In the genomic region with DNA sequence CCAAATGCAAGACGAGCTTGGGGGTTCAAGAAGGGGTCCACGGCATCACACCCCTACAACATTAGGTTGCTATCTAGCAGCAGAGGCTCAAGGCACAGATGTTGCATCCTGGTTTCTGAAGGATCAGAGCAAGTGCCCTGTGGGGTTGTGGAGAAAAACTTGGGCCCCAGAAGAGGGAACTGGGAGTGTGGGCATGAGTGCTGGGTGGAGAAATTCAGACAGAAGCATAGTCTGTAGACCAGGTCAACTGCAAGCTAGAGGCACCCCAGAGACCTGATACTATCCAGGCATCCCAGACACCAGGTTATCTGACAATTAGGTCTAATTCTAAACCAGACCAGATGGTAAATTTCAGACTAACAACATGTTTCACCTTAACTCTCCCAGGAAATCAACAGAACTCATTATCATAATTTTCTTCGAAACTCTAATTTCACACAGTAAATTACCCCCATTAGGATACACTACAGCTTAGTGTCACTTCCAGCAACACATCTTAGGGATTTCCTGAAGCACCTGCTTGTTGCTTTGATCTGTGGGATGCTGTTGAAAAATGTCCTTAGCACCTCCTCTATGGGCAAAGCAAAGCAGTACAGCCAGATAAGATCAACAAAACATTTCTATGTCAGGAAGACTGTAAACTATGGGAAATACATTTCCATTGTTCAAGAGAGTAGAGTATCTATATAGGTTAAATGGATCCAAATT, we compare ENCODE assay signal across 13 cellular contexts.
DNase-seq lines count a peak whose midpoint lies in the region; ATAC-seq, FAIRE-seq and TF ChIP-seq lines count a peak whose summit lies in the region.
"Had no signal": no experiment of that assay in that cellular context is flagged by ENCODE, and none has a peak within 500 bp of the region (broad histone marks: within the 10 kb centered on the region; RNA-seq: fewer than 3 reads in every experiment).

No MANE protein-coding gene starts in this region.

- TF ChIP-seq CTCF in glutamatergic neuron (IDR thresholded peaks at IDR 0.05; ENCODE audit: partially characterized antibody, unreplicated experiment) = no peak

- H3K9me3 Mint-ChIP-seq in stimulated activated naive CD8-positive, alpha-beta T cell treated with anti-CD3 and anti-CD28 coated beads, Interleukin-15, Interleukin-2, amounts not matched to agents 100 ng/mL and 50 ng/mL, for 24 hours = no peaks in the 10 kb centered on the region
- peaks cover 2% of the 10 kb centered on the region for H3K9me3 Mint-ChIP-seq in glutamatergic neuron (ENCODE audit: unreplicated experiment)

- no peak for DNase-seq in stimulated activated naive CD8-positive, alpha-beta T cell treated with anti-CD3 and anti-CD28 coated beads, Interleukin-15, Interleukin-2, amounts not matched to agents 100 U/mL and 50 U/mL, for 24 hours
- DNase-seq in glutamatergic neuron = no peak
- DNase-seq in urothelium cell line (ENCODE audit: low spot score) = no peak
- DNase-seq in NCI-H2227 treated with DMSO at 0.1 percent for 48 hours (lab: John Stamatoyannopoulos, UW) = no peak
- no peak for DNase-seq in amygdala (lab: John Stamatoyannopoulos, UW)
- no peak for DNase-seq in hepatic stellate cell (ENCODE audit: low spot score)
- DNase-seq: heart right ventricle; NCI-H1105 treated with DMSO at 0.1 percent for 48 hours; NCI-H524 treated with DMSO at 0.1 percent for 48 hours; ovary; stimulated activated CD8-positive, alpha-beta memory T cell treated with anti-CD3 and anti-CD28 coated beads, Interleukin-4, amount 100 ng/mL, for 48 hours had no signal

- peak overlapping the region; percentile 80 for H3K27ac Mint-ChIP-seq in stimulated activated naive CD8-positive, alpha-beta T cell treated with anti-CD3 and anti-CD28 coated beads, Interleukin-15, Interleukin-2, amounts not matched to agents 100 ng/mL and 50 ng/mL, for 24 hours
- H3K27ac Mint-ChIP-seq in glutamatergic neuron (ENCODE audit: unreplicated experiment) = no peak overlapping the region

- H3K36me3 Mint-ChIP-seq in stimulated activated naive CD8-positive, alpha-beta T cell treated with anti-CD3 and anti-CD28 coated beads, Interleukin-15, Interleukin-2, amounts not matched to agents 100 ng/mL and 50 ng/mL, for 24 hours (ENCODE audit: low read depth) = no peaks in the 10 kb centered on the region
- H3K36me3 Mint-ChIP-seq in glutamatergic neuron (ENCODE audit: unreplicated experiment) = peaks cover 4% of the 10 kb centered on the region

- no peaks in the 10 kb centered on the region for H3K27me3 Mint-ChIP-seq in stimulated activated naive CD8-positive, alpha-beta T cell treated with anti-CD3 and anti-CD28 coated beads, Interleukin-15, Interleukin-2, amounts not matched to agents 100 ng/mL and 50 ng/mL, for 24 hours
- H3K27me3 Mint-ChIP-seq in glutamatergic neuron (ENCODE audit: unreplicated experiment) = no peaks in the 10 kb centered on the region

- FAIRE-seq in urothelium cell line (lab: Jason Lieb, UNC) = peak; percentile 5

- H3K4me3 Mint-ChIP-seq in stimulated activated naive CD8-positive, alpha-beta T cell treated with anti-CD3 and anti-CD28 coated beads, Interleukin-15, Interleukin-2, amounts not matched to agents 100 ng/mL and 50 ng/mL, for 24 hours = peak overlapping the region; percentile 77
- H3K4me3 Mint-ChIP-seq in glutamatergic neuron (ENCODE audit: unreplicated experiment) = peak overlapping the region; percentile 1

- no peak for ATAC-seq in stimulated activated naive CD8-positive, alpha-beta T cell treated with anti-CD3 and anti-CD28 coated beads, Interleukin-15, Interleukin-2, amounts not matched to agents 100 U/mL and 50 U/mL, for 24 hours
- no peak; the same call in 2 of the 3 replicates for ATAC-seq in SK-N-SH treated with all-trans-retinoic acid at 6 μM for 48 hours

- peaks cover 68% of the 10 kb centered on the region for H3K4me1 Mint-ChIP-seq in stimulated activated naive CD8-positive, alpha-beta T cell treated with anti-CD3 and anti-CD28 coated beads, Interleukin-15, Interleukin-2, amounts not matched to agents 100 ng/mL and 50 ng/mL, for 24 hours (ENCODE audit: low read depth)
- H3K4me1 Mint-ChIP-seq in glutamatergic neuron (ENCODE audit: low read depth, unreplicated experiment) = peaks cover 18% of the 10 kb centered on the region

TF ChIP-seq in SK-N-SH treated with all-trans-retinoic acid at 6 μM for 48 hours, 23 proteins besides CTCF, POLR2A, EP300 and RAD21:
- TF ChIP-seq TCF4 (CRISPR knock-in tag; IDR thresholded peaks at IDR 0.05; ENCODE audit: borderline replicate concordance) (peak; percentile 94), OSR1 (CRISPR knock-in tag; IDR thresholded peaks at IDR 0.05) (no peak)
- TF ChIP-seq, protein P1, sequence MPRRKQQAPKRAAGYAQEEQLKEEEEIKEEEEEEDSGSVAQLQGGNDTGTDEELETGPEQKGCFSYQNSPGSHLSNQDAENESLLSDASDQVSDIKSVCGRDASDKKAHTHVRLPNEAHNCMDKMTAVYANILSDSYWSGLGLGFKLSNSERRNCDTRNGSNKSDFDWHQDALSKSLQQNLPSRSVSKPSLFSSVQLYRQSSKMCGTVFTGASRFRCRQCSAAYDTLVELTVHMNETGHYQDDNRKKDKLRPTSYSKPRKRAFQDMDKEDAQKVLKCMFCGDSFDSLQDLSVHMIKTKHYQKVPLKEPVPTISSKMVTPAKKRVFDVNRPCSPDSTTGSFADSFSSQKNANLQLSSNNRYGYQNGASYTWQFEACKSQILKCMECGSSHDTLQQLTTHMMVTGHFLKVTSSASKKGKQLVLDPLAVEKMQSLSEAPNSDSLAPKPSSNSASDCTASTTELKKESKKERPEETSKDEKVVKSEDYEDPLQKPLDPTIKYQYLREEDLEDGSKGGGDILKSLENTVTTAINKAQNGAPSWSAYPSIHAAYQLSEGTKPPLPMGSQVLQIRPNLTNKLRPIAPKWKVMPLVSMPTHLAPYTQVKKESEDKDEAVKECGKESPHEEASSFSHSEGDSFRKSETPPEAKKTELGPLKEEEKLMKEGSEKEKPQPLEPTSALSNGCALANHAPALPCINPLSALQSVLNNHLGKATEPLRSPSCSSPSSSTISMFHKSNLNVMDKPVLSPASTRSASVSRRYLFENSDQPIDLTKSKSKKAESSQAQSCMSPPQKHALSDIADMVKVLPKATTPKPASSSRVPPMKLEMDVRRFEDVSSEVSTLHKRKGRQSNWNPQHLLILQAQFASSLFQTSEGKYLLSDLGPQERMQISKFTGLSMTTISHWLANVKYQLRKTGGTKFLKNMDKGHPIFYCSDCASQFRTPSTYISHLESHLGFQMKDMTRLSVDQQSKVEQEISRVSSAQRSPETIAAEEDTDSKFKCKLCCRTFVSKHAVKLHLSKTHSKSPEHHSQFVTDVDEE (CRISPR knock-in tag; IDR thresholded peaks at IDR 0.05) = peak; percentile 67; the same call in 1 of the 2 replicates
